18 cellular contexts compared by ENCODE assay signal in genomic region chr14:24262821-24263733, GRCh38. TPM values are rescaled to one million over a fixed set of nuclear protein-coding genes. Genes with fewer than 3 reads are reported as not detected.
DNase-seq lines count a peak whose midpoint lies in the region; ATAC-seq and TF ChIP-seq lines count a peak whose summit lies in the region.
"Had no signal": no experiment of that assay in that cellular context is flagged by ENCODE, and none has a peak within 500 bp of the region (broad histone marks: within the 10 kb centered on the region; RNA-seq: fewer than 3 reads in every experiment).

Gene TGM1, minus strand, starts transcription at chr14:24263177. Its CDS starts 825 bp downstream, at chr14:24262352.

- H3K27ac ChIP-seq in neural progenitor cell: no peak within 1 kb of the TSS
- H3K27ac ChIP-seq: gastroesophageal sphincter, SJSA1, stomach had no signal

- no peak within 1 kb of the TSS for H3K4me3 Mint-ChIP-seq in stimulated activated naive CD8-positive, alpha-beta T cell treated with anti-CD3 and anti-CD28 coated beads, Interleukin-15, amount 100 ng/mL, for 72 hours
- no peak within 1 kb of the TSS for H3K4me3 Mint-ChIP-seq in neural progenitor cell
- H3K4me3 Mint-ChIP-seq: memory B cell had no signal

- H3K27me3 ChIP-seq in neural progenitor cell: no peaks in the 10 kb centered on the region
- H3K27me3 ChIP-seq: gastroesophageal sphincter, SJSA1, stomach had no signal

- H3K9me3 ChIP-seq in neural progenitor cell (ENCODE audit: low read depth): no peaks in the 10 kb centered on the region
- H3K9me3 ChIP-seq: gastroesophageal sphincter, SJSA1, stomach had no signal

- no peaks in the 10 kb centered on the region for H3K36me3 Mint-ChIP-seq in neural progenitor cell

- no peaks in the 10 kb centered on the region for H3K27me3 Mint-ChIP-seq in stimulated activated naive CD8-positive, alpha-beta T cell treated with anti-CD3 and anti-CD28 coated beads, Interleukin-15, amount 100 ng/mL, for 72 hours
- H3K27me3 Mint-ChIP-seq in neural progenitor cell (ENCODE audit: insufficient read depth, low read depth): peaks cover 2% of the 10 kb centered on the region
- H3K27me3 Mint-ChIP-seq: memory B cell had no signal

- H3K4me1 Mint-ChIP-seq in stimulated activated naive CD8-positive, alpha-beta T cell treated with anti-CD3 and anti-CD28 coated beads, Interleukin-15, amount 100 ng/mL, for 72 hours: no peaks in the 10 kb centered on the region
- H3K4me1 Mint-ChIP-seq in neural progenitor cell: no peaks in the 10 kb centered on the region

- no peaks in the 10 kb centered on the region for H4K20me1 ChIP-seq in neural progenitor cell (ENCODE audit: low read depth)

- peak within 1 kb of the TSS; percentile 27 for H3K9ac ChIP-seq in neural progenitor cell

- no peak within 1 kb of the TSS for H3K4me3 ChIP-seq in neural progenitor cell
- H3K4me3 ChIP-seq: gastroesophageal sphincter, SJSA1, stomach had no signal

- no peaks in the 10 kb centered on the region for H3K9me3 Mint-ChIP-seq in stimulated activated naive CD8-positive, alpha-beta T cell treated with anti-CD3 and anti-CD28 coated beads, Interleukin-15, amount 100 ng/mL, for 72 hours
- no peaks in the 10 kb centered on the region for H3K9me3 Mint-ChIP-seq in neural progenitor cell
- H3K9me3 Mint-ChIP-seq: memory B cell had no signal

- H3F3A ChIP-seq in neural progenitor cell (ENCODE audit: low read depth): no peaks in the 10 kb centered on the region

- no peaks in the 10 kb centered on the region for H3K79me2 ChIP-seq in neural progenitor cell (ENCODE audit: low read depth)

- no peaks in the 10 kb centered on the region for H3K36me3 ChIP-seq in neural progenitor cell
- H3K36me3 ChIP-seq: SJSA1 had no signal

- H3K4me2 ChIP-seq in neural progenitor cell: no peak within 1 kb of the TSS

- no peaks in the 10 kb centered on the region for H3K4me1 ChIP-seq in neural progenitor cell

- peak; percentile 15 for ATAC-seq in stimulated activated naive CD8-positive, alpha-beta T cell treated with anti-CD3 and anti-CD28 coated beads, Interleukin-15, amount 100 ng/mL, for 72 hours
- no peak for ATAC-seq in stimulated activated naive CD8-positive, alpha-beta T cell treated with anti-CD3 and anti-CD28 coated beads, Interleukin-15, Interleukin-2, amounts not matched to agents 100 U/mL and 50 U/mL, for 24 hours
- ATAC-seq in HG03108 (IDR thresholded peaks at IDR 0.05; ENCODE audit: unreplicated experiment) (no peak), GM21381 (IDR thresholded peaks at IDR 0.05; ENCODE audit: unreplicated experiment) (no peak)
- ATAC-seq: gastroesophageal sphincter had no signal

- TF ChIP-seq POLR2A in erythroblast (IDR thresholded peaks at IDR 0.05; ENCODE audit: low read length): no peak

- DNase-seq in stimulated activated naive CD8-positive, alpha-beta T cell treated with anti-CD3 and anti-CD28 coated beads, Interleukin-15, amount 100 ng/mL, for 72 hours: no peak
- no peak for DNase-seq in stimulated activated naive CD8-positive, alpha-beta T cell treated with anti-CD3 and anti-CD28 coated beads, Interleukin-15, Interleukin-2, amounts not matched to agents 100 U/mL and 50 U/mL, for 24 hours
- DNase-seq in erythroblast (lab: John Stamatoyannopoulos, UW): peak; percentile 18 to 62
- DNase-seq in neural progenitor cell (ENCODE audit: low spot score): no peak
- no peak for DNase-seq in NCI-H128 (lab: John Stamatoyannopoulos, UW; ENCODE audit: unreplicated experiment)
- no peak for DNase-seq in HT-29 (ENCODE audit: low spot score)
- DNase-seq: activated CD8-positive, alpha-beta memory T cell treated with anti-CD3 and anti-CD28 coated beads, Interleukin-2, amount 50 U/mL, for 4 hours; activated naive CD4-positive, alpha-beta T cell; cortex of kidney; NCI-H1048; NCI-H69; OCI-M1; stomach had no signal

- H3K27ac Mint-ChIP-seq in stimulated activated naive CD8-positive, alpha-beta T cell treated with anti-CD3 and anti-CD28 coated beads, Interleukin-15, amount 100 ng/mL, for 72 hours: peak within 1 kb of the TSS in 1 of 2 donors; percentile 67
- H3K27ac Mint-ChIP-seq in neural progenitor cell: no peak within 1 kb of the TSS
- H3K27ac Mint-ChIP-seq: memory B cell had no signal

- no peak within 1 kb of the TSS for H2AFZ ChIP-seq in neural progenitor cell (replicated peaks)

- TF ChIP-seq CTCF in neural progenitor cell (IDR thresholded peaks at IDR 0.05): no peak

RNA-seq across cellular contexts. Expression of gene TGM1, which starts in this region (rescaled TPM):
- total RNA-seq in neural progenitor cell (ENCODE audit: low replicate concordance): 2.6 and 4.9 TPM in 2 replicates
- 2.2 and 2.8 TPM in 2 replicates for total RNA-seq in HT-29 (2014; rRNA removed; shearing (Covaris generic))

Comparison
In these comparisons a context has a peak if more than half of its experiments do, and no peak if none do; other contexts are left out.
1. DNase-seq: peak in erythroblast (2 of 2); none in stimulated activated naive CD8-positive, alpha-beta T cell treated with anti-CD3 and anti-CD28 coated beads, Interleukin-15, amount 100 ng/mL, for 72 hours (0 of 2), stimulated activated naive CD8-positive, alpha-beta T cell treated with anti-CD3 and anti-CD28 coated beads, Interleukin-15, Interleukin-2, amounts not matched to agents 100 U/mL and 50 U/mL, for 24 hours (single experiment), neural progenitor cell (single experiment), NCI-H128 (single experiment) and HT-29 (single experiment).